Comparison of ENCODE assay signal across 16 cellular contexts in genomic region chr12:82745062-82745461, GRCh38. TPM values are rescaled to one million over a fixed set of nuclear protein-coding genes. Genes with fewer than 3 reads are reported as not detected.
"Had no signal": no experiment of that assay in that cellular context is flagged by ENCODE, and none has a peak within 500 bp of the region (broad histone marks: within the 10 kb centered on the region; RNA-seq: fewer than 3 reads in every experiment).

No MANE protein-coding gene starts in this region.

- H3K4me1 Mint-ChIP-seq: activated CD4-positive, alpha-beta T cell treated with anti-CD3 and anti-CD28 coated beads for 36 hours; activated naive CD8-positive, alpha-beta T cell treated with anti-CD3 and anti-CD28 coated beads, Interleukin-2, amount 10 ng/mL, durations not matched to agents 7 days and 5 days; immature natural killer cell had no signal

- H3K9me3 ChIP-seq: pancreas, right atrium auricular region, stomach, tibial nerve had no signal

- ATAC-seq: activated CD4-positive, alpha-beta T cell treated with anti-CD3 and anti-CD28 coated beads for 36 hours; activated CD8-positive, alpha-beta T cell treated with anti-CD3 and anti-CD28 coated beads for 36 hours; foreskin keratinocyte; left cardiac atrium; natural killer cell treated with Interleukin-12 subunit alpha and Interleukin-12 subunit beta and Interleukin-15 and Interleukin-18, amount 100 ng/mL, for 72 hours; pancreas had no signal

- H3K36me3 ChIP-seq: pancreas, right atrium auricular region had no signal

- H3K9me3 Mint-ChIP-seq: activated CD8-positive, alpha-beta T cell treated with anti-CD3 and anti-CD28 coated beads for 36 hours; activated naive CD8-positive, alpha-beta T cell treated with anti-CD3 and anti-CD28 coated beads, Interleukin-2, amount 10 ng/mL, durations not matched to agents 7 days and 5 days; natural killer cell treated with Interleukin-12 subunit alpha and Interleukin-12 subunit beta and Interleukin-15 and Interleukin-18, amount 100 ng/mL, for 72 hours had no signal

- H3K4me3 ChIP-seq: pancreas, right atrium auricular region, stomach, tibial nerve had no signal

- H3K36me3 Mint-ChIP-seq: activated naive CD8-positive, alpha-beta T cell treated with anti-CD3 and anti-CD28 coated beads, Interleukin-2, amount 10 ng/mL, durations not matched to agents 7 days and 5 days; natural killer cell treated with Interleukin-12 subunit alpha and Interleukin-12 subunit beta and Interleukin-15 and Interleukin-18, amount 100 ng/mL, for 72 hours had no signal

- H3K4me1 ChIP-seq: right atrium auricular region had no signal

- DNase-seq: activated CD4-positive, alpha-beta T cell treated with anti-CD3 and anti-CD28 coated beads for 36 hours; activated CD8-positive, alpha-beta memory T cell treated with anti-CD3 and anti-CD28 coated beads, Interleukin-2, amount 50 U/mL, for 48 hours; activated CD8-positive, alpha-beta T cell treated with anti-CD3 and anti-CD28 coated beads for 36 hours; activated naive CD8-positive, alpha-beta T cell treated with anti-CD3 and anti-CD28 coated beads, Interleukin-2, amount 10 ng/mL, durations not matched to agents 7 days and 5 days; aorta; foreskin keratinocyte; immature natural killer cell; left cardiac atrium; mammary epithelial cell; pancreas; small intestine; stomach; T-helper 9 cell had no signal

- H3K27me3 ChIP-seq: foreskin keratinocyte, pancreas, right atrium auricular region, stomach, tibial nerve had no signal

- H3K27ac Mint-ChIP-seq: activated CD4-positive, alpha-beta T cell treated with anti-CD3 and anti-CD28 coated beads for 36 hours; activated CD8-positive, alpha-beta T cell treated with anti-CD3 and anti-CD28 coated beads for 36 hours; activated naive CD8-positive, alpha-beta T cell treated with anti-CD3 and anti-CD28 coated beads, Interleukin-2, amount 10 ng/mL, durations not matched to agents 7 days and 5 days; immature natural killer cell; natural killer cell treated with Interleukin-12 subunit alpha and Interleukin-12 subunit beta and Interleukin-15 and Interleukin-18, amount 100 ng/mL, for 72 hours had no signal

- H3K27ac ChIP-seq: foreskin keratinocyte, pancreas, right atrium auricular region, stomach had no signal

- H3K4me3 Mint-ChIP-seq: activated CD4-positive, alpha-beta T cell treated with anti-CD3 and anti-CD28 coated beads for 36 hours; activated CD8-positive, alpha-beta T cell treated with anti-CD3 and anti-CD28 coated beads for 36 hours; activated naive CD8-positive, alpha-beta T cell treated with anti-CD3 and anti-CD28 coated beads, Interleukin-2, amount 10 ng/mL, durations not matched to agents 7 days and 5 days; immature natural killer cell; natural killer cell treated with Interleukin-12 subunit alpha and Interleukin-12 subunit beta and Interleukin-15 and Interleukin-18, amount 100 ng/mL, for 72 hours had no signal

- H3K27me3 Mint-ChIP-seq: activated CD4-positive, alpha-beta T cell treated with anti-CD3 and anti-CD28 coated beads for 36 hours; activated CD8-positive, alpha-beta T cell treated with anti-CD3 and anti-CD28 coated beads for 36 hours; activated naive CD8-positive, alpha-beta T cell treated with anti-CD3 and anti-CD28 coated beads, Interleukin-2, amount 10 ng/mL, durations not matched to agents 7 days and 5 days; natural killer cell treated with Interleukin-12 subunit alpha and Interleukin-12 subunit beta and Interleukin-15 and Interleukin-18, amount 100 ng/mL, for 72 hours had no signal

RNA-seq across cellular contexts. Expression of gene TMTC2, which starts 58.4 kb away (rescaled TPM):
- polyA plus RNA-seq: immature natural killer cell had no signal
